In genomic region chr2:134262666-134263065, GRCh38 we compare ENCODE assay signal across 1 cellular context.
TF ChIP-seq lines count a peak whose summit lies in the region.

No MANE protein-coding gene starts in this region.

TF ChIP-seq in IMR-90, 13 proteins besides CTCF, POLR2A, EP300 and RAD21 (continued from another document):
- TF ChIP-seq SMC3 (IDR thresholded peaks at IDR 0.05; ENCODE audit: low read depth, low read length) = no peak
